8 cellular contexts compared by ENCODE assay signal in genomic region chr3:98901032-98901464, GRCh38. TPM values are rescaled to one million over a fixed set of nuclear protein-coding genes. Genes with fewer than 3 reads are reported as not detected.
DNase-seq lines count a peak whose midpoint lies in the region; ATAC-seq and TF ChIP-seq lines count a peak whose summit lies in the region.

No MANE protein-coding gene starts in this region.

- peak; percentile 85 for DNase-seq in DMS 273 (lab: John Stamatoyannopoulos, UW; ENCODE audit: unreplicated experiment)
- no peak for DNase-seq in DMS 273 treated with DMSO at 0.1 percent for 48 hours (lab: John Stamatoyannopoulos, UW)
- DNase-seq in MG63, result peak; percentile 67
- DNase-seq in activated T-cell treated with anti-CD3 and anti-CD28 coated beads, Interleukin-2, amount 50 U/mL, for 48 hours, result peak; percentile 30 to 49
- peak; percentile 47 for DNase-seq in fibroblast of mammary gland (ENCODE audit: low read depth)
- no peak for DNase-seq in naive B cell
- DNase-seq in upper lobe of right lung, result peak; percentile 84

- H3K27me3 Mint-ChIP-seq in naive B cell, result peaks cover 8 to 22% (median 10%) of the 10 kb centered on the region in 3 donors

- H3K4me1 ChIP-seq in HEK293 (ENCODE audit: control insufficient read depth, insufficient read depth, low read length), result no peaks in the 10 kb centered on the region
- peaks cover 11% of the 10 kb centered on the region for H3K4me1 ChIP-seq in upper lobe of right lung

- TF ChIP-seq CTCF in HEK293 (tag by site-specific recombination; IDR thresholded peaks at IDR 0.05), result no peak
- no peak for TF ChIP-seq CTCF in fibroblast of mammary gland (conservative IDR thresholded peaks at IDR 0.05; ENCODE audit: control insufficient read depth, insufficient read depth, low read depth, low read length)
- no peak for TF ChIP-seq CTCF in upper lobe of right lung (IDR thresholded peaks at IDR 0.05)

- H3K36me3 Mint-ChIP-seq in naive B cell, result no peaks in the 10 kb centered on the region

- H3K36me3 ChIP-seq in HEK293 (ENCODE audit: control insufficient read depth in 2 of 2, insufficient read depth in 1 of 2, low read length in 2 of 2) (no peaks in the 10 kb centered on the region), MG63 (peaks cover 7% of the 10 kb centered on the region), upper lobe of right lung (no peaks in the 10 kb centered on the region)

- no peaks in the 10 kb centered on the region for H3K9me3 ChIP-seq in HEK293 (ENCODE audit: control insufficient read depth, insufficient read depth, low read depth, low read length)
- H3K9me3 ChIP-seq in MG63, result no peaks in the 10 kb centered on the region
- no peaks in the 10 kb centered on the region for H3K9me3 ChIP-seq in upper lobe of right lung

- H3K27me3 ChIP-seq in MG63 (no peaks in the 10 kb centered on the region), upper lobe of right lung (no peaks in the 10 kb centered on the region)

- POLR2A ChIA-PET in HEK293 (lab: Yijun Ruan, JAX), result interaction anchor here (0.7 to 1.5 kb wide), 11 partner anchors 15 to 378 kb away, joined by 3 to 10 read pairs (median 5); partner anchors contain the start of genes CLDND1 and CPOX

- no peaks in the 10 kb centered on the region for H3K9me3 Mint-ChIP-seq in naive B cell

- H3K4me3 ChIP-seq in HEK293 (ENCODE audit: low read depth, low read length) (peak overlapping the region; percentile 84), MG63 (peak overlapping the region; percentile 96), fibroblast of mammary gland (ENCODE audit: control insufficient read depth, low read depth, low read length) (peak overlapping the region; percentile 89), upper lobe of right lung (peak overlapping the region; percentile 69)

- CTCF ChIA-PET in HEK293 (lab: Yijun Ruan, JAX), result no interaction called here

- peak overlapping the region in 5 of 6 donors; percentile 24 to 87 (median 48) for H3K27ac Mint-ChIP-seq in naive B cell

- ATAC-seq in naive B cell (ENCODE audit: low read depth in 2 of 2), result peak; percentile 5
- ATAC-seq in upper lobe of right lung, result peak; percentile 82

- H3K27ac ChIP-seq in HEK293 (ENCODE audit: extremely low read depth, low read depth, low read length) (peak overlapping the region; percentile 72), upper lobe of right lung (peak overlapping the region; percentile 85)

- H3K4me1 Mint-ChIP-seq in naive B cell, result peaks cover 6 to 19% (median 15%) of the 10 kb centered on the region in 3 donors

- H3K4me3 Mint-ChIP-seq in naive B cell, result peak overlapping the region; percentile 89 to 97 (median 95)

- intact Hi-C loops in upper lobe of right lung (cut with DNase I), result no loop called here

TF ChIP-seq in HEK293, 187 proteins besides CTCF, POLR2A, EP300 and RAD21 (continues in another document):
- no peak for TF ChIP-seq AEBP2 (tag by site-specific recombination; IDR thresholded peaks at IDR 0.05; ENCODE audit: borderline replicate concordance)
- no peak for TF ChIP-seq KLF17 (tag by site-specific recombination; IDR thresholded peaks at IDR 0.05)
- no peak for TF ChIP-seq ZBTB48 (tag by site-specific recombination; IDR thresholded peaks at IDR 0.05)
- no peak for TF ChIP-seq TCF7L2 (IDR thresholded peaks at IDR 0.05; ENCODE audit: borderline replicate concordance, low read depth, low read length)
- no peak for TF ChIP-seq KLF8 (tag by site-specific recombination; IDR thresholded peaks at IDR 0.05)
- TF ChIP-seq ZFHX2 (tag by site-specific recombination; conservative IDR thresholded peaks at IDR 0.05), result peak; percentile 17; the same call in 1 of the 2 replicates
- TF ChIP-seq ZSCAN5A (tag by site-specific recombination; IDR thresholded peaks at IDR 0.05), result no peak
- no peak for TF ChIP-seq ZNF133 (tag by site-specific recombination; IDR thresholded peaks at IDR 0.05)
- TF ChIP-seq FEZF1 (tag by site-specific recombination; IDR thresholded peaks at IDR 0.05), result no peak
- TF ChIP-seq ZFP3 (tag by site-specific recombination; IDR thresholded peaks at IDR 0.05; ENCODE audit: low read depth), result no peak
- no peak for TF ChIP-seq ZNF354C (tag by site-specific recombination; IDR thresholded peaks at IDR 0.05; ENCODE audit: borderline replicate concordance, low read depth)
- TF ChIP-seq ZNF184 (tag by site-specific recombination; IDR thresholded peaks at IDR 0.05), result no peak
- TF ChIP-seq KLF10 (tag by site-specific recombination; IDR thresholded peaks at IDR 0.05), result no peak
- TF ChIP-seq ZNF398 (tag by site-specific recombination; IDR thresholded peaks at IDR 0.05), result peak; percentile 75
- TF ChIP-seq ZNF521 (tag by site-specific recombination; IDR thresholded peaks at IDR 0.05), result no peak
- 0 out of 2 replicates have a peak, but pooled peaks have one; percentile 16 for TF ChIP-seq ZBTB17 (tag by site-specific recombination; IDR thresholded peaks at IDR 0.05)
- no peak for TF ChIP-seq ZNF670 (tag by site-specific recombination; IDR thresholded peaks at IDR 0.05; ENCODE audit: low read depth)
- no peak for TF ChIP-seq REPIN1 (tag by site-specific recombination; IDR thresholded peaks at IDR 0.05; ENCODE audit: low read depth)

RNA-seq across cellular contexts. Expression of gene DCBLD2, which starts 0.4 kb away (rescaled TPM):
- total RNA-seq in MG63 (2014; rRNA removed; shearing (Covaris generic); ENCODE audit: low replicate concordance), result 18.6 and 19.3 TPM in 2 replicates
- 1 to 10 TPM in 3 of 6 donors, under 1 TPM in 2, not detected in 1; 0.27 to 2.7 (median 1.7) TPM for polyA plus RNA-seq in naive B cell (ENCODE audit: low read depth in 6 of 6)
- total RNA-seq in upper lobe of right lung, result 35.8 TPM

Comparison
In these comparisons a context has a peak if more than half of its experiments do, and no peak if none do; other contexts are left out.
1. DNase-seq: peak in DMS 273 (single experiment), MG63 (single experiment), activated T-cell treated with anti-CD3 and anti-CD28 coated beads, Interleukin-2, amount 50 U/mL, for 48 hours (2 of 2), fibroblast of mammary gland (single experiment) and upper lobe of right lung (single experiment); none in DMS 273 treated with DMSO at 0.1 percent for 48 hours (single experiment) and naive B cell (single experiment).
2. Peak in every context shown above with its lines, with median percentiles within 50 percentile points of each other: H3K4me3 ChIP-seq.